In the genomic region with DNA sequence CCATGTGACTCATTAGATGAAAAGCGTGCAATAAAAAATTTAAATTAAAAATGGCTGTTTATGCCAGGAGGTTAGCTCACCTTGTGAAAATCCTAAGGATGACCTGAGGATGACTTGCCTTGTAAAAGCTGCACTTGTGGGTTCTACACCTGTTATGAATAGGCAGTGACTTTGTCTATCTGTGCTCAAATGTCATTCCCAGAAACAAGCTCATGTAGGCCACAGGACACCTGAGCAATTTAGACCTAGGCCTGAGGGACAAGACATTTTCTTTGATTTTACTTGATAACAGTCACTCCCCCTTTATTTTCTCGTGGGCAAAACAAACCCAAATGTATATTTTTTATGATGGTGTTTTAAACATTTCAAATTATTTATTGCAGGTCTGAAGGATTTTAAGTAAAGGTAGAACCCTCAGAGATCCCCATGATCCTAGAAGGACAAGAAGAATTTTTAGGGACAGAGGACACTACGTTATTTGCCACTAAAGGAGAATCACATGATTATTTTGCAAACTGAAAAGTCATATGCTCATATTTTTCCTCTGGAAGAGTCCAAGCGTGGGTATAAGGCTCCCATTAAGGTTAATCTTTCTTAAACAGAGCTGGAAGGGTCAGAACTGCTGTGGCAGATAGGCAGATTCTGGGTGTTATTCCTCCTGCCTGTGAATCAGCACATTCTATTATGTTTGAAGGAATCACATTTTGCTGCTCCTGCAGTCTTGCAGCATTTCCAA, we compare ENCODE assay signal across 1 cellular context.
TF ChIP-seq lines count a peak whose summit lies in the region.

No MANE protein-coding gene starts in this region.

TF ChIP-seq in GM23338, 12 proteins besides CTCF, POLR2A, EP300 and RAD21:
- TF ChIP-seq, protein P1, sequence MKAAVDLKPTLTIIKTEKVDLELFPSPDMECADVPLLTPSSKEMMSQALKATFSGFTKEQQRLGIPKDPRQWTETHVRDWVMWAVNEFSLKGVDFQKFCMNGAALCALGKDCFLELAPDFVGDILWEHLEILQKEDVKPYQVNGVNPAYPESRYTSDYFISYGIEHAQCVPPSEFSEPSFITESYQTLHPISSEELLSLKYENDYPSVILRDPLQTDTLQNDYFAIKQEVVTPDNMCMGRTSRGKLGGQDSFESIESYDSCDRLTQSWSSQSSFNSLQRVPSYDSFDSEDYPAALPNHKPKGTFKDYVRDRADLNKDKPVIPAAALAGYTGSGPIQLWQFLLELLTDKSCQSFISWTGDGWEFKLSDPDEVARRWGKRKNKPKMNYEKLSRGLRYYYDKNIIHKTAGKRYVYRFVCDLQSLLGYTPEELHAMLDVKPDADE (IDR thresholded peaks at IDR 0.05): no peak
- TF ChIP-seq CREB1 (CRISPR knock-in tag; IDR thresholded peaks at IDR 0.05; ENCODE audit: low read depth) (no peak), EZH2phosphoT487 (IDR thresholded peaks at IDR 0.05; ENCODE audit: unreplicated experiment) (no peak), EZH2 (IDR thresholded peaks at IDR 0.05; ENCODE audit: low read depth, unreplicated experiment) (no peak), ZNF331 (CRISPR knock-in tag; IDR thresholded peaks at IDR 0.05; ENCODE audit: low read depth) (no peak)
